In the genomic region with DNA sequence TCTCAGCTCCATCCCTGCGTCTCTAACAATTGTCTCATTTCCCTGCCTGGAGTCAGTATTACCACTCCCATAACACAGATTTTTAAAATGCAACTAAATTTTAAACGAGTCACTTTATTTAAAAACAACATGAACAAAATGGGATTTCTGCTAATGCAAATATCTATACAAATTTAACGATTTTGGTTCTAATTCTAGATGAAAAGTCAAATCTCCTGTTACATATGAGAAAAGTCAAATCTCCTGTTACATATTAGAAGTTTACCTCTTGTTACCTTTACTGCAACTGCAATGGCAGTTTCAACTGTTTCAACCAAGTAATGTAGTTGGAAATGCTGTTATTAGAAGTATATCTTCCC, we compare ENCODE assay signal across 9 cellular contexts. TPM values are rescaled to one million over a fixed set of nuclear protein-coding genes. Genes with fewer than 3 reads are reported as not detected.
DNase-seq lines count a peak whose midpoint lies in the region; ATAC-seq, FAIRE-seq and TF ChIP-seq lines count a peak whose summit lies in the region.
"Had no signal": no experiment of that assay in that cellular context is flagged by ENCODE, and none has a peak within 500 bp of the region (broad histone marks: within the 10 kb centered on the region; RNA-seq: fewer than 3 reads in every experiment).

No MANE protein-coding gene starts in this region.

- peak overlapping the region; percentile 80 to 94 (median 89) for H3K4me3 Mint-ChIP-seq in naive thymus-derived CD4-positive, alpha-beta T cell

- no peaks in the 10 kb centered on the region for H4K20me1 ChIP-seq in IMR-90 (ENCODE audit: insufficient read depth, low read length)

- no peaks in the 10 kb centered on the region for H3K9me1 ChIP-seq in IMR-90 (ENCODE audit: insufficient read depth, low read length)

- no peak for ATAC-seq in IMR-90 (ENCODE audit: low read depth)
- ATAC-seq in naive thymus-derived CD4-positive, alpha-beta T cell: no peak
- no peak for ATAC-seq in HG02885 (IDR thresholded peaks at IDR 0.05; ENCODE audit: poor library complexity, unreplicated experiment)
- no peak for ATAC-seq in GM21360 (IDR thresholded peaks at IDR 0.05; ENCODE audit: unreplicated experiment)
- no peak for ATAC-seq in HG02678 (IDR thresholded peaks at IDR 0.05; ENCODE audit: unreplicated experiment)

- intact Hi-C loops in IMR-90 (cut with micrococcal nuclease): loop anchor here (1.0 kb wide), 1 partner anchor 574 kb away; no protein-coding TSS in a partner anchor
- intact Hi-C loops in naive thymus-derived CD4-positive, alpha-beta T cell (cut with micrococcal nuclease): loop anchor here (1.0 to 5.0 kb wide), 15 partner anchors 10 to 1203 kb away; a partner anchor contains a TSS

- H3K23ac ChIP-seq in IMR-90 (ENCODE audit: low read depth, low read length): no peak overlapping the region

- DNase-seq in AG04449 (ENCODE audit: low read depth, low spot score): no peak
- DNase-seq in IMR-90: no peak
- DNase-seq in bronchial epithelial cell (ENCODE audit: low read depth): no peak
- DNase-seq in naive thymus-derived CD4-positive, alpha-beta T cell: no peak
- DNase-seq in NOMO-1 (lab: John Stamatoyannopoulos, UW; ENCODE audit: unreplicated experiment in 2 of 2): no peak
- DNase-seq: cortex of kidney had no signal

- no peak overlapping the region; the same call in 2 of the 3 replicates for H2BK15ac ChIP-seq in IMR-90 (ENCODE audit: low read depth, low read length)

- no peak overlapping the region for H3K56ac ChIP-seq in IMR-90 (ENCODE audit: extremely low read depth, insufficient read depth, low read length)

- H2AFZ ChIP-seq in IMR-90 (replicated peaks; ENCODE audit: low read length, poor library complexity): peak overlapping the region; percentile 99

- FAIRE-seq in bronchial epithelial cell (lab: Jason Lieb, UNC): no peak

- no peaks in the 10 kb centered on the region for H3K36me3 ChIP-seq in IMR-90 (ENCODE audit: control insufficient read depth, insufficient read depth, low read length)
- H3K36me3 ChIP-seq in bronchial epithelial cell (ENCODE audit: control insufficient read depth, insufficient read depth, low read length): no peaks in the 10 kb centered on the region
- no peaks in the 10 kb centered on the region for H3K36me3 ChIP-seq in naive thymus-derived CD4-positive, alpha-beta T cell (ENCODE audit: control insufficient read depth in 2 of 3, insufficient read depth in 3 of 3, low read length in 3 of 3)

- peaks cover 3 to 20% of the 10 kb centered on the region in 2 experiments for H3K79me1 ChIP-seq in IMR-90 (ENCODE audit: low read depth in 1 of 2, low read length in 2 of 2)

- H4K91ac ChIP-seq in IMR-90 (ENCODE audit: insufficient read depth, low read depth, low read length): no peak overlapping the region

- no peak overlapping the region for H3K9ac ChIP-seq in IMR-90 (ENCODE audit: low read depth, low read length)

- H3K27me3 Mint-ChIP-seq in naive thymus-derived CD4-positive, alpha-beta T cell: peaks cover 0 to 2% (median 0%) of the 10 kb centered on the region in 5 donors

- H3K4me1 Mint-ChIP-seq in naive thymus-derived CD4-positive, alpha-beta T cell: peaks cover 6 to 26% (median 17%) of the 10 kb centered on the region in 7 donors

- H4K5ac ChIP-seq in IMR-90 (ENCODE audit: low read depth, low read length): no peak overlapping the region

- no peak overlapping the region for H2BK5ac ChIP-seq in IMR-90 (ENCODE audit: low read depth, low read length, poor library complexity, severe bottlenecking)

- H3K9me3 Mint-ChIP-seq in naive thymus-derived CD4-positive, alpha-beta T cell: peaks cover 7 to 24% (median 15%) of the 10 kb centered on the region in 11 donors

- POLR2A ChIA-PET in AG04449 (lab: Yijun Ruan, JAX) (interaction anchor here (1.0 kb wide), 1 partner anchor 208 kb away, joined by 4 read pairs; no protein-coding TSS in a partner anchor), IMR-90 (lab: Charles Lee; ENCODE audit: unreplicated experiment) (no interaction called here)
- POLR2A ChIA-PET in naive thymus-derived CD4-positive, alpha-beta T cell (lab: Charles Lee): interaction anchor here (0.7 to 6.0 kb wide), 13 partner anchors 10 to 572 kb away, joined by 3 to 46 read pairs (median 5); a partner anchor contains a TSS

- peak overlapping the region; percentile 86 to 98 (median 94) for H3K27ac Mint-ChIP-seq in naive thymus-derived CD4-positive, alpha-beta T cell

- H3K9me3 ChIP-seq in IMR-90 (ENCODE audit: control insufficient read depth, insufficient read depth, low read length): no peaks in the 10 kb centered on the region
- H3K9me3 ChIP-seq in naive thymus-derived CD4-positive, alpha-beta T cell (ENCODE audit: control insufficient read depth in 2 of 3, low read length in 3 of 3): peaks cover 0 to 5% (median 0%) of the 10 kb centered on the region in 3 experiments

- H3K4me1 ChIP-seq in IMR-90 (ENCODE audit: control insufficient read depth, insufficient read depth, low read length): no peaks in the 10 kb centered on the region
- H3K4me1 ChIP-seq in naive thymus-derived CD4-positive, alpha-beta T cell (ENCODE audit: control insufficient read depth in 2 of 2, insufficient read depth in 2 of 2, low read length in 2 of 2): peaks cover 9 to 17% of the 10 kb centered on the region in 2 donors

- H2AK5ac ChIP-seq in IMR-90 (ENCODE audit: low read depth, low read length): no peak overlapping the region

- no CpG with 5 or more reads among the region's 3 CpGs for WGBS in IMR-90 (ENCODE audit: extremely low coverage in 2 of 2, insufficient read length in 1 of 2), 2 experiments

- TF ChIP-seq CTCF in AG04449 (IDR thresholded peaks at IDR 0.05; ENCODE audit: insufficient read depth, low read length, missing control alignments): no peak
- TF ChIP-seq CTCF in IMR-90 (conservative IDR thresholded peaks at IDR 0.05; ENCODE audit: low read depth, low read length): no peak
- TF ChIP-seq CTCF in bronchial epithelial cell (IDR thresholded peaks at IDR 0.05; ENCODE audit: insufficient read depth, low read length, severe bottlenecking): no peak

- peak overlapping the region; percentile 20; the same call in 1 of the 2 replicates for H3K4me2 ChIP-seq in IMR-90 (ENCODE audit: low read depth, low read length)

- H3K4ac ChIP-seq in IMR-90 (ENCODE audit: low read depth, low read length): no peak overlapping the region

- no peak overlapping the region for H2BK120ac ChIP-seq in IMR-90 (ENCODE audit: low read depth, low read length)

- no peak for TF ChIP-seq RAD21 in IMR-90 (IDR thresholded peaks at IDR 0.05; ENCODE audit: low read length)

- peak overlapping the region in 1 of 2 experiments; percentile 69; a peak in 1 of 4 replicates for H4K8ac ChIP-seq in IMR-90 (ENCODE audit: low read depth in 2 of 2, low read length in 2 of 2)

- no peak overlapping the region for H3K14ac ChIP-seq in IMR-90 (replicated peaks; ENCODE audit: low read depth, low read length)

- peaks cover 7% of the 10 kb centered on the region for H3K27me3 ChIP-seq in IMR-90 (ENCODE audit: control insufficient read depth, insufficient read depth, low read length)
- no peaks in the 10 kb centered on the region for H3K27me3 ChIP-seq in bronchial epithelial cell (ENCODE audit: control insufficient read depth, insufficient read depth, low read length)
- H3K27me3 ChIP-seq in naive thymus-derived CD4-positive, alpha-beta T cell (ENCODE audit: control insufficient read depth in 2 of 2, insufficient read depth in 2 of 2, low read length in 2 of 2): no peaks in the 10 kb centered on the region

- peaks cover 4 to 35% (median 24%) of the 10 kb centered on the region in 5 donors for H3K36me3 Mint-ChIP-seq in naive thymus-derived CD4-positive, alpha-beta T cell

- dilution Hi-C loops in IMR-90 (cut with HindIII; ENCODE audit: low sequenced_read_pairs, unreplicated experiment): no loop called here

- in situ Hi-C loops in IMR-90 (cut with MboI; ENCODE audit: low sequenced_read_pairs): no loop called here

- CTCF ChIA-PET in AG04449 (lab: Yijun Ruan, JAX): interaction anchor here (0.5 to 9.3 kb wide), 51 partner anchors 9 to 577 kb away, joined by 3 to 139 read pairs (median 4); a partner anchor contains a TSS
- CTCF ChIA-PET in IMR-90 (lab: Yijun Ruan, JAX): interaction anchor here (0.7 to 2.3 kb wide), 21 partner anchors 9 to 572 kb away, joined by 3 to 13 read pairs (median 4); no protein-coding TSS in a partner anchor
- CTCF ChIA-PET in naive thymus-derived CD4-positive, alpha-beta T cell (lab: Charles Lee): interaction anchor here (0.7 to 4.4 kb wide), 13 partner anchors 9 to 312 kb away, joined by 3 to 29 read pairs (median 8); no protein-coding TSS in a partner anchor

- H3K27ac ChIP-seq in IMR-90 (ENCODE audit: insufficient read depth, low read length): no peak overlapping the region
- peak overlapping the region; percentile 76 for H3K27ac ChIP-seq in naive thymus-derived CD4-positive, alpha-beta T cell (ENCODE audit: low read depth, low read length)

- no peak overlapping the region for H2BK20ac ChIP-seq in IMR-90 (ENCODE audit: low read depth, low read length)

- no TSS peak for BruUV-seq in IMR-90 (replicated peaks; lab: Mats Ljungman, UMichigan)

- no peak overlapping the region for H3K18ac ChIP-seq in IMR-90 (ENCODE audit: low read depth, low read length)

- no peak overlapping the region for H2AK9ac ChIP-seq in IMR-90 (replicated peaks; ENCODE audit: low read depth, low read length, poor library complexity)

- H3K4me3 ChIP-seq in AG04449 (ENCODE audit: low read depth, low read length): peak overlapping the region; percentile 81
- peak overlapping the region; percentile 67 for H3K4me3 ChIP-seq in IMR-90 (ENCODE audit: insufficient read depth, low read depth, low read length)
- peak overlapping the region; percentile 58 for H3K4me3 ChIP-seq in bronchial epithelial cell (ENCODE audit: low read depth, low read length)
- H3K4me3 ChIP-seq in naive thymus-derived CD4-positive, alpha-beta T cell (ENCODE audit: low read length): peak overlapping the region; percentile 94

- TF ChIP-seq POLR2A in IMR-90 (IDR thresholded peaks at IDR 0.05; ENCODE audit: low read depth, low read length): no peak

TF ChIP-seq in IMR-90, 13 proteins besides CTCF, POLR2A, EP300 and RAD21 (continues in another document):
- TF ChIP-seq RCOR1 (IDR thresholded peaks at IDR 0.05; ENCODE audit: insufficient replicate concordance, low read length): no peak
- TF ChIP-seq MAFK (IDR thresholded peaks at IDR 0.05; ENCODE audit: low read depth, low read length): no peak

RNA-seq across cellular contexts. Expression of a gene that starts 0.6 kb away (rescaled TPM):
- total RNA-seq in IMR-90 (2012; rRNA removed) (32.5 and 34.6 TPM in 2 replicates), bronchial epithelial cell (23.4 and 52.1 TPM in 2 replicates)
- 18.1 and 22.1 TPM in 2 replicates for polyA plus RNA-seq in IMR-90 (2012; rRNA removed)
- polyA plus RNA-seq in IMR-90 (2012; cell fraction: cytosol; rRNA removed): 8.4 and 18.9 TPM in 2 replicates
- 4.1 and 7.0 TPM in 2 replicates for polyA plus RNA-seq in IMR-90 (2012; cell fraction: nucleus; rRNA removed; ENCODE audit: low replicate concordance)
- total RNA-seq in naive thymus-derived CD4-positive, alpha-beta T cell: 10 to 100 TPM in 1 of 5 experiments, 1 to 10 TPM in 2, under 1 TPM in 1, not detected in 1; 0.81 to 14.0 (median 2.8) TPM
- polyA plus RNA-seq in naive thymus-derived CD4-positive, alpha-beta T cell: 1 to 10 TPM; 3.0 to 4.0 TPM

RNA-seq across cellular contexts. Expression of a gene that starts 57.4 kb away (rescaled TPM):
- total RNA-seq in IMR-90 (2012; rRNA removed) (not detected in 2 replicates), bronchial epithelial cell (not detected in 2 replicates)
- polyA plus RNA-seq in IMR-90 (2012; rRNA removed): not detected in 2 replicates
- not detected in 2 replicates for polyA plus RNA-seq in IMR-90 (2012; cell fraction: cytosol; rRNA removed)
- not detected in 2 replicates for polyA plus RNA-seq in IMR-90 (2012; cell fraction: nucleus; rRNA removed; ENCODE audit: low replicate concordance)
- not detected for total RNA-seq in naive thymus-derived CD4-positive, alpha-beta T cell
- not detected for polyA plus RNA-seq in naive thymus-derived CD4-positive, alpha-beta T cell
